In genomic region chr9:107282759-107283620, GRCh38 we compare ENCODE assay signal across 1 cellular context.
A peak's percentile ranks its signal among the peaks of the same experiment; 100 is the strongest.
TF ChIP-seq lines count a peak whose summit lies in the region.

Gene RAD23B (plus strand): TSS chr9:107283279. CDS start chr9:107283630, 351 bp downstream.

TF ChIP-seq in HepG2, 621 proteins besides CTCF, POLR2A, EP300 and RAD21 (continued from another document and continues in another):
- TF ChIP-seq ZNF276 (CRISPR knock-in tag; IDR thresholded peaks at IDR 0.05; ENCODE audit: low read depth), result no peak
- TF ChIP-seq ZNF512 (CRISPR knock-in tag; IDR thresholded peaks at IDR 0.05), result no peak
- peak; percentile 57; the same call in 1 of the 2 replicates for TF ChIP-seq KMT2B (CRISPR knock-in tag; IDR thresholded peaks at IDR 0.05)
- peak; percentile 51; the same call in 1 of the 2 replicates for TF ChIP-seq MXD4 (CRISPR knock-in tag; IDR thresholded peaks at IDR 0.05)
- no peak; the same call in 1 of the 2 replicates for TF ChIP-seq MTF2 (CRISPR knock-in tag; IDR thresholded peaks at IDR 0.05; ENCODE audit: borderline replicate concordance)
- peak; percentile 65 for TF ChIP-seq ZNF605 (CRISPR knock-in tag; IDR thresholded peaks at IDR 0.05)
- no peak for TF ChIP-seq ZSCAN12 (CRISPR knock-in tag; IDR thresholded peaks at IDR 0.05)
- TF ChIP-seq ZBTB37 (CRISPR knock-in tag; IDR thresholded peaks at IDR 0.05), result no peak
- TF ChIP-seq ZMAT3 (CRISPR knock-in tag; conservative IDR thresholded peaks at IDR 0.05), result peak; percentile 79; the same call in 1 of the 2 replicates
- peak; percentile 96 for TF ChIP-seq IKZF4 (CRISPR knock-in tag; IDR thresholded peaks at IDR 0.05; ENCODE audit: borderline replicate concordance, low read depth, not compliant biosample characterization)
- TF ChIP-seq ZNF567 (CRISPR knock-in tag; IDR thresholded peaks at IDR 0.05; ENCODE audit: borderline replicate concordance), result peak; percentile 66; the same call in 1 of the 2 replicates
- TF ChIP-seq CEBPB (IDR thresholded peaks at IDR 0.05; ENCODE audit: borderline replicate concordance, low read depth, low read length), result peak; percentile 98
- TF ChIP-seq ZNF205 (CRISPR knock-in tag; IDR thresholded peaks at IDR 0.05), result peak; percentile 52; the same call in 1 of the 2 replicates
- TF ChIP-seq ZNF260 (CRISPR knock-in tag; IDR thresholded peaks at IDR 0.05; ENCODE audit: borderline replicate concordance, low read depth), result no peak
- TF ChIP-seq NRL (CRISPR knock-in tag; IDR thresholded peaks at IDR 0.05; ENCODE audit: borderline replicate concordance), result peak; percentile 47; the same call in 1 of the 2 replicates
- peak; percentile 75; the same call in 1 of the 2 replicates for TF ChIP-seq ZNF275 (CRISPR knock-in tag; IDR thresholded peaks at IDR 0.05; ENCODE audit: borderline replicate concordance)
- peak; percentile 65; the same call in 1 of the 2 replicates for TF ChIP-seq ZNF556 (CRISPR knock-in tag; IDR thresholded peaks at IDR 0.05; ENCODE audit: borderline replicate concordance)
- TF ChIP-seq TAF1 (CRISPR knock-in tag; IDR thresholded peaks at IDR 0.05), result peak; percentile 98
- TF ChIP-seq ZSCAN29 (CRISPR knock-in tag; conservative IDR thresholded peaks at IDR 0.05), result no peak; the same call in 1 of the 2 replicates
- TF ChIP-seq TRIM22 (IDR thresholded peaks at IDR 0.05), result no peak
- TF ChIP-seq TRAFD1 (CRISPR knock-in tag; IDR thresholded peaks at IDR 0.05; ENCODE audit: borderline replicate concordance), result no peak
- TF ChIP-seq MYNN (CRISPR knock-in tag; IDR thresholded peaks at IDR 0.05; ENCODE audit: low read depth), result no peak; the same call in 1 of the 2 replicates
- TF ChIP-seq ZNF800 (CRISPR knock-in tag; IDR thresholded peaks at IDR 0.05), result no peak
- TF ChIP-seq NR3C1 (CRISPR knock-in tag; IDR thresholded peaks at IDR 0.05), result no peak
- peak; percentile 78 for TF ChIP-seq POLR2AphosphoS5 (IDR thresholded peaks at IDR 0.05; ENCODE audit: low read depth, low read length)
- no peak for TF ChIP-seq RELA (CRISPR knock-in tag; IDR thresholded peaks at IDR 0.05)
- no peak for TF ChIP-seq KDM1A (CRISPR knock-in tag; IDR thresholded peaks at IDR 0.05)
- TF ChIP-seq SP4 (CRISPR knock-in tag; IDR thresholded peaks at IDR 0.05), result peak; percentile 64
- no peak for TF ChIP-seq HDAC6 (IDR thresholded peaks at IDR 0.05; ENCODE audit: low read depth, low read length)
- TF ChIP-seq RFX1 (IDR thresholded peaks at IDR 0.05), result peak; percentile 86
- no peak for TF ChIP-seq ZBTB33 (CRISPR knock-in tag; IDR thresholded peaks at IDR 0.05)
- peak; percentile 87 for TF ChIP-seq MYC (CRISPR knock-in tag; IDR thresholded peaks at IDR 0.05; ENCODE audit: borderline replicate concordance)
- TF ChIP-seq YEATS4 (CRISPR knock-in tag; IDR thresholded peaks at IDR 0.05; ENCODE audit: borderline replicate concordance), result peak; percentile 97
- TF ChIP-seq ZSCAN9 (CRISPR knock-in tag; IDR thresholded peaks at IDR 0.05; ENCODE audit: borderline replicate concordance), result no peak
- TF ChIP-seq ZNF570 (CRISPR knock-in tag; IDR thresholded peaks at IDR 0.05; ENCODE audit: borderline replicate concordance), result peak; percentile 80; the same call in 1 of the 2 replicates
- peak; percentile 52; the same call in 1 of the 2 replicates for TF ChIP-seq GPN1 (CRISPR knock-in tag; IDR thresholded peaks at IDR 0.05; ENCODE audit: borderline replicate concordance)
- no peak for TF ChIP-seq SOX6 (IDR thresholded peaks at IDR 0.05)
- TF ChIP-seq SOX6 (CRISPR knock-in tag; IDR thresholded peaks at IDR 0.05), result peak; percentile 72
- no peak for TF ChIP-seq NBN (conservative IDR thresholded peaks at IDR 0.05)
- TF ChIP-seq ZSCAN5A (CRISPR knock-in tag; IDR thresholded peaks at IDR 0.05; ENCODE audit: borderline replicate concordance), result peak; percentile 79; the same call in 1 of the 2 replicates
- TF ChIP-seq ZBTB46 (CRISPR knock-in tag; IDR thresholded peaks at IDR 0.05; ENCODE audit: borderline replicate concordance), result peak; percentile 91; the same call in 1 of the 2 replicates
- no peak for TF ChIP-seq TSC22D2 (CRISPR knock-in tag; IDR thresholded peaks at IDR 0.05; ENCODE audit: borderline replicate concordance)
- TF ChIP-seq ZNF251 (CRISPR knock-in tag; IDR thresholded peaks at IDR 0.05), result no peak
- TF ChIP-seq NCOA1 (CRISPR knock-in tag; IDR thresholded peaks at IDR 0.05), result no peak
